27 cellular contexts compared by ENCODE assay signal in the genomic region with DNA sequence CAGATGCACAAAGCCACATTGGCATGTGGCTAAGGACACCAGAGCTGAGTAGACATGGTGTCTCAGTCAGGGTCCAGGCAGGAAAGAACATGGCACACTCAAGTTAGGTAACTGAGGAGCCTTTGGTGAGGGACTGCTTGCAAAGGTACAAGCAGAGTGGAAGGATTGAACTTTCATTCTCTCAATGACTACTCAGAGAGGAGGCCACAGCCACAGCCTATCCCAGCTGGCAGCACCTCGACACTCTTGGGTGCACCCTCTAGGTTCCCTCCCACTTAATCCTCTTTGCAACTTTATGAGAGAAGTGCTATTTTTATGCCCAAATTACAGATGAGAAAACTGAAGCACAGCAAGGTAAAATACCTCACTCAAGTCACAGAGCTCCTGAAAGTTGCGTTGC.
A peak's percentile ranks its signal among the peaks of the same experiment; 100 is the strongest.
DNase-seq lines count a peak whose midpoint lies in the region; ATAC-seq, FAIRE-seq and TF ChIP-seq lines count a peak whose summit lies in the region.
"Had no signal": no experiment of that assay in that cellular context is flagged by ENCODE, and none has a peak within 500 bp of the region (broad histone marks: within the 10 kb centered on the region; RNA-seq: fewer than 3 reads in every experiment).

No MANE protein-coding gene starts in this region.

- no peak overlapping the region for H3K23ac ChIP-seq in neuronal stem cell (ENCODE audit: low read depth, low read length, poor library complexity)

- TF ChIP-seq CTCF in GM12878 (IDR thresholded peaks at IDR 0.05 in 2 of 3, conservative IDR thresholded peaks at IDR 0.05 in 1 of 3; ENCODE audit: control insufficient read depth in 2 of 3, extremely low read depth in 1 of 3, insufficient read depth in 1 of 3, low read depth in 3 of 3, low read length in 3 of 3) (no peak), HFFc6 (IDR thresholded peaks at IDR 0.05) (no peak)

- POLR2A ChIA-PET in GM12878 (lab: Charles Lee): interaction anchor here (0.8 kb wide), 1 partner anchor 9 kb away, joined by 3 read pairs; no protein-coding TSS in a partner anchor

- BruUV-seq in GM12878 (replicated peaks; lab: Mats Ljungman, UMichigan): no TSS peak

- in situ Hi-C loops in GM12878 (cut with MboI): loop anchor here (10.0 kb wide), 2 partner anchors 180 to 370 kb away; no protein-coding TSS in a partner anchor

- TF ChIP-seq RAD21 in GM12878 (IDR thresholded peaks at IDR 0.05; ENCODE audit: insufficient read depth, low read depth, low read length): no peak

- no peak overlapping the region for H3K4me3 ChIP-seq in GM12878
- peak overlapping the region in 1 of 2 donors; percentile 59 for H3K4me3 ChIP-seq in neuronal stem cell (ENCODE audit: low read length in 2 of 2)
- H3K4me3 ChIP-seq: A549; BLaER1 treated with 17β-estradiol and CSF1 and Interleukin-3, amounts not matched to agents 10 nM and 100 nM; K562; SK-N-MC had no signal

- CTCF ChIA-PET in GM12878 (lab: Yijun Ruan, JAX): interaction anchor here (0.8 to 1.1 kb wide), 3 partner anchors 18 to 59 kb away, joined by 3 to 4 read pairs (median 3); no protein-coding TSS in a partner anchor

- H2AFZ ChIP-seq in GM12878 (ENCODE audit: control insufficient read depth, low read depth, low read length) (no peak overlapping the region), neuronal stem cell (ENCODE audit: low read length) (no peak overlapping the region)

- no peak overlapping the region for H3K4me3 Mint-ChIP-seq in HFFc6
- no peak overlapping the region for H3K4me3 Mint-ChIP-seq in activated CD4-positive, alpha-beta T cell treated with anti-CD3 and anti-CD28 coated beads, Interleukin-2, amount 10 ng/mL, durations not matched to agents 24 days and 14 days
- H3K4me3 Mint-ChIP-seq: CD4-positive, alpha-beta T cell; T-helper 17 cell had no signal

- peaks cover 11% of the 10 kb centered on the region for H3K9me3 Mint-ChIP-seq in HFFc6
- no peaks in the 10 kb centered on the region for H3K9me3 Mint-ChIP-seq in activated CD4-positive, alpha-beta T cell treated with anti-CD3 and anti-CD28 coated beads, Interleukin-2, amount 10 ng/mL, durations not matched to agents 24 days and 14 days
- H3K9me3 Mint-ChIP-seq: CD4-positive, alpha-beta T cell had no signal

- no peak overlapping the region for H3K14ac ChIP-seq in neuronal stem cell (ENCODE audit: low read length)

- H3K9me3 ChIP-seq in GM12878 (replicated peaks; ENCODE audit: control insufficient read depth, insufficient read depth, low read length): no peaks in the 10 kb centered on the region
- no peaks in the 10 kb centered on the region for H3K9me3 ChIP-seq in neuronal stem cell (replicated peaks in 1 of 2; ENCODE audit: control insufficient read depth in 2 of 2, insufficient read depth in 1 of 2, low read depth in 1 of 2, low read length in 2 of 2)
- H3K9me3 ChIP-seq: A549; BLaER1 treated with 17β-estradiol and CSF1 and Interleukin-3, amounts not matched to agents 10 nM and 100 nM had no signal

- FAIRE-seq in GM12878 (lab: Jason Lieb, UNC): no peak
- FAIRE-seq: A549, D721Med, HTR-8/SVneo, K562, RCC 7860 had no signal

- H3K79me2 ChIP-seq in GM12878 (ENCODE audit: control insufficient read depth, insufficient read depth, low read length): no peaks in the 10 kb centered on the region

- no peak overlapping the region for H3K4ac ChIP-seq in neuronal stem cell (ENCODE audit: low read length)

- no peak overlapping the region for H3K27ac Mint-ChIP-seq in HFFc6
- no peak overlapping the region for H3K27ac Mint-ChIP-seq in activated CD4-positive, alpha-beta T cell treated with anti-CD3 and anti-CD28 coated beads, Interleukin-2, amount 10 ng/mL, durations not matched to agents 24 days and 14 days
- H3K27ac Mint-ChIP-seq: CD4-positive, alpha-beta T cell; T-helper 17 cell had no signal

- no peaks in the 10 kb centered on the region for H3K4me1 Mint-ChIP-seq in HFFc6 (ENCODE audit: low read depth)
- no peaks in the 10 kb centered on the region for H3K4me1 Mint-ChIP-seq in activated CD4-positive, alpha-beta T cell treated with anti-CD3 and anti-CD28 coated beads, Interleukin-2, amount 10 ng/mL, durations not matched to agents 24 days and 14 days

- no peak overlapping the region for H2BK12ac ChIP-seq in neuronal stem cell (ENCODE audit: low read length)

- no peak overlapping the region for H4K8ac ChIP-seq in neuronal stem cell (ENCODE audit: low read depth, low read length)

- H3K4me2 ChIP-seq in GM12878 (ENCODE audit: control insufficient read depth, insufficient read depth) (no peak overlapping the region), neuronal stem cell (ENCODE audit: insufficient read depth, low read length, poor library complexity, severe bottlenecking) (no peak overlapping the region)
- H3K4me2 ChIP-seq: A549; BLaER1 treated with 17β-estradiol and CSF1 and Interleukin-3, amounts not matched to agents 10 nM and 100 nM had no signal

- H3K9ac ChIP-seq in GM12878 (ENCODE audit: control insufficient read depth, insufficient read depth, low read length) (no peak overlapping the region), neuronal stem cell (ENCODE audit: low read depth, low read length, poor library complexity) (no peak overlapping the region)
- H3K9ac ChIP-seq: BLaER1 treated with 17β-estradiol and CSF1 and Interleukin-3, amounts not matched to agents 10 nM and 100 nM had no signal

- H2BK5ac ChIP-seq in neuronal stem cell (ENCODE audit: low read length): no peak overlapping the region

- DNase-seq in GM12878 (ENCODE audit: low read depth, low spot score): no peak
- no peak for DNase-seq in neuronal stem cell (ENCODE audit: low spot score)
- no peak for DNase-seq in HFFc6
- no peak for DNase-seq in activated CD4-positive, alpha-beta T cell treated with anti-CD3 and anti-CD28 coated beads, Interleukin-2, amount 10 ng/mL, durations not matched to agents 24 days and 14 days
- DNase-seq: AML-193; CD4-positive, alpha-beta T cell; MV-4-11; NCI-H1105; NCI-H146; NCI-H1930; NCI-H2107; NCI-H446; NCI-H524 treated with DMSO at 0.1 percent for 48 hours; NCI-H774; SIG-M5; T-helper 17 cell had no signal

- H3K79me1 ChIP-seq in neuronal stem cell (ENCODE audit: low read depth, low read length): no peaks in the 10 kb centered on the region

- no peak for TF ChIP-seq POLR2A in GM12878 (IDR thresholded peaks at IDR 0.05; ENCODE audit: low read depth, low read length)

- H3K27me3 Mint-ChIP-seq in HFFc6 (ENCODE audit: insufficient read depth): peaks cover 8% of the 10 kb centered on the region; the same call in 1 of the 2 replicates
- H3K27me3 Mint-ChIP-seq in activated CD4-positive, alpha-beta T cell treated with anti-CD3 and anti-CD28 coated beads, Interleukin-2, amount 10 ng/mL, durations not matched to agents 24 days and 14 days: peaks cover 2% of the 10 kb centered on the region
- H3K27me3 Mint-ChIP-seq: CD4-positive, alpha-beta T cell; T-helper 17 cell had no signal

- intact Hi-C loops in GM12878 (cut with micrococcal nuclease; ENCODE audit: unreplicated experiment): no loop called here
- intact Hi-C loops in activated CD4-positive, alpha-beta T cell treated with anti-CD3 and anti-CD28 coated beads, Interleukin-2, amount 10 ng/mL, durations not matched to agents 24 days and 14 days (cut with micrococcal nuclease): no loop called here

- 19% methylated on average over 2 of the region's 2 CpGs for WGBS in GM12878 (ENCODE audit: insufficient coverage, insufficient replicate concordance, low lambda C conversion rate, missing lambda C conversion rate)
- no CpG with 5 or more reads among the region's 2 CpGs for WGBS in neuronal stem cell (ENCODE audit: extremely low coverage in 2 of 2, insufficient read length in 2 of 2, insufficient replicate concordance in 1 of 2), 2 donors

- H3K27me3 ChIP-seq in GM12878 (replicated peaks in 1 of 2; ENCODE audit: control insufficient read depth in 2 of 2, insufficient read depth in 2 of 2, low read length in 1 of 2): no peaks in the 10 kb centered on the region; a peak in 1 of 4 replicates
- peaks cover 0 to 2% (median 0%) of the 10 kb centered on the region in 3 experiments for H3K27me3 ChIP-seq in neuronal stem cell (ENCODE audit: control insufficient read depth in 3 of 3, insufficient read depth in 3 of 3, low read depth in 1 of 3, low read length in 3 of 3)
- H3K27me3 ChIP-seq: BLaER1 treated with 17β-estradiol and CSF1 and Interleukin-3, amounts not matched to agents 10 nM and 100 nM had no signal

- no peaks in the 10 kb centered on the region for H3K36me3 ChIP-seq in GM12878 (ENCODE audit: control insufficient read depth in 2 of 2, insufficient read depth in 2 of 2, low read length in 1 of 2)
- H3K36me3 ChIP-seq in neuronal stem cell (replicated peaks in 1 of 2; ENCODE audit: control insufficient read depth in 2 of 2, insufficient read depth in 2 of 2, low read length in 2 of 2): no peaks in the 10 kb centered on the region
- H3K36me3 ChIP-seq: BLaER1 treated with 17β-estradiol and CSF1 and Interleukin-3, amounts not matched to agents 10 nM and 100 nM had no signal

- H3K36me3 Mint-ChIP-seq in HFFc6 (ENCODE audit: low read depth): no peaks in the 10 kb centered on the region
- no peaks in the 10 kb centered on the region for H3K36me3 Mint-ChIP-seq in activated CD4-positive, alpha-beta T cell treated with anti-CD3 and anti-CD28 coated beads, Interleukin-2, amount 10 ng/mL, durations not matched to agents 24 days and 14 days (ENCODE audit: low read depth)

- H4K91ac ChIP-seq in neuronal stem cell (ENCODE audit: low read depth, low read length, poor library complexity): no peak overlapping the region

- SMC1A ChIA-PET in GM12878 (lab: Charles Lee; ENCODE audit: uncharacterized antibody, unreplicated experiment): interaction anchor here (0.6 to 0.9 kb wide), 2 partner anchors 30 to 167 kb away, joined by 3 to 4 read pairs; no protein-coding TSS in a partner anchor

- ATAC-seq in GM18508 (IDR thresholded peaks at IDR 0.05; ENCODE audit: insufficient read depth, unreplicated experiment): peak; percentile 65
- ATAC-seq in HG02610 (IDR thresholded peaks at IDR 0.05; ENCODE audit: unreplicated experiment): peak; percentile 51
- ATAC-seq in GM12878: peak; percentile 54
- ATAC-seq in GM21367 (IDR thresholded peaks at IDR 0.05; ENCODE audit: unreplicated experiment): no peak
- ATAC-seq: A549, HCT116, K562, T-helper 17 cell had no signal

- no peak overlapping the region for H2AK5ac ChIP-seq in neuronal stem cell (ENCODE audit: low read depth, low read length)

- no peak overlapping the region for H3K27ac ChIP-seq in GM12878 (ENCODE audit: control insufficient read depth, insufficient read depth)
- no peak overlapping the region for H3K27ac ChIP-seq in neuronal stem cell (replicated peaks; ENCODE audit: low read length)
- H3K27ac ChIP-seq: A549; BLaER1 treated with 17β-estradiol and CSF1 and Interleukin-3, amounts not matched to agents 10 nM and 100 nM; SK-N-MC had no signal

- no peak overlapping the region for H2BK120ac ChIP-seq in neuronal stem cell (ENCODE audit: low read depth, low read length)

- no peaks in the 10 kb centered on the region for H4K20me1 ChIP-seq in GM12878 (ENCODE audit: control insufficient read depth, insufficient read depth)

- no peak for TF ChIP-seq EP300 in GM12878 (IDR thresholded peaks at IDR 0.05; ENCODE audit: borderline replicate concordance in 1 of 2, control insufficient read depth in 1 of 2, low read depth in 2 of 2, low read length in 2 of 2)

- H2BK15ac ChIP-seq in neuronal stem cell (ENCODE audit: low read length): no peak overlapping the region

- H3K18ac ChIP-seq in neuronal stem cell (ENCODE audit: low read length): peak overlapping the region; percentile 6

- RAD21 ChIA-PET in GM12878 (lab: Charles Lee; ENCODE audit: unreplicated experiment): interaction anchor here (1.9 to 2.4 kb wide), 2 partner anchors 9 to 252 kb away, joined by 4 to 6 read pairs; no protein-coding TSS in a partner anchor

- H3K4me1 ChIP-seq in GM12878 (ENCODE audit: control insufficient read depth, insufficient read depth, low read length): no peaks in the 10 kb centered on the region
- no peaks in the 10 kb centered on the region for H3K4me1 ChIP-seq in neuronal stem cell (ENCODE audit: control insufficient read depth in 2 of 2, insufficient read depth in 1 of 2, low read depth in 1 of 2, low read length in 2 of 2)
